Comparison of ENCODE assay signal across 8 cellular contexts in the genomic region with DNA sequence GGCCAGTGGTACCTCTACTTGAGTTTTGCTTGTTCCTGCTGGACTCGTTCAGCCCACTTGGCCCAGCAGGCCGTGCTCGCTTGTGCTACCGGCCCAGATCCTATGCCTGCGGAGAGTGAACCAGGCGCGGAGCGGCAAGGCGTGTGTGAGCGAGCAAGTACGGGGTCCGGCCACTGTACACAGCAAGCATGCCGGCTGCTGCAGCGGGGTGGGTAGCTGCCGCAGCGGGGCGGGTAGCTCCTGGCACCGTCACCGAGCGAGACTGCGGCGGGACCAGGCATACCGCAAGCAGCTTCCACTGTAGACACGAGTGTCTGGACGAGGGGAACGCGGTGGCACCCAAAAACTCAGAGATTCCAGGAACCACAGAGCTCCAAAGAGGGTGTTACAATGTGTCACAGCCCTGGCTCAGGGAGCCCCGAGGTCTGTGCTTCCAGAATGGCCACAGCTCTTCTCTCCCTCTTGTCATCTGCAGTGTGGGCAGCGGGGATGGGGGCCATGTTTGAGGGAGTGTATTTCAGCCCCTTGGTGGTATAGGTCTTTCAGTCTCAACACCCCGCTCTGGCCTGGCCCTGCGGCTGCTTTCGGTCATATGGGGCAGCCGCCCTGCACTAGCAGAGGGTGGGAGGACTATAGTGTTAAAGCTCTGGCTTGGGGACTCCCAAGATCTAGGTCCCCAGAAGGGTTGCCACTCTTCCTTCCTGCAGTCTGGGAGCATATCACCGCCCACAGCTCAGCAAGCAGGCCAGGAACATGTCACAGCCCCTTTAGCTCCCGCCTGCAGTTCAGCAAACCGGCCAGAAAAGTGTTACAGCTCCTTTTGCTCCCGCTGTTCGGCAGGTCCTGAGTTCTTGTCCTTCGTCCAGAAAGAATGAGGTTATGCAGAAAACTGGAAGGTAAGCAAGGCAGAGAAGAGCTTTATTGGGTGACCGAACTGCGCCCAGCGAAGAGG. TPM values are rescaled to one million over a fixed set of nuclear protein-coding genes. Genes with fewer than 3 reads are reported as not detected.
A peak's percentile ranks its signal among the peaks of the same experiment; 100 is the strongest.
DNase-seq lines count a peak whose midpoint lies in the region; ATAC-seq, FAIRE-seq and TF ChIP-seq lines count a peak whose summit lies in the region.

No MANE protein-coding gene starts in this region.

- CTCF ChIA-PET in WTC11 (lab: Charles Lee): interaction anchor here (0.6 to 3.6 kb wide), 5 partner anchors 24 to 296 kb away, joined by 3 to 31 read pairs (median 11); a partner anchor contains a TSS

- no peaks in the 10 kb centered on the region for H3K9me3 Mint-ChIP-seq in WTC11

- no peak overlapping the region for H3K27ac Mint-ChIP-seq in WTC11

- H3K4me1 Mint-ChIP-seq in WTC11: peaks cover 9% of the 10 kb centered on the region

- H3K9me3 ChIP-seq in small intestine (ENCODE audit: control insufficient read depth, low read depth): no peaks in the 10 kb centered on the region

- 47 to 56% (median 50%) methylated on average over 42 of the region's 42 CpGs for WGBS in small intestine, 3 donors

- H3K4me3 Mint-ChIP-seq in WTC11: no peak overlapping the region

- H3K4me1 ChIP-seq in small intestine (ENCODE audit: control insufficient read depth in 2 of 2, insufficient read depth in 1 of 2, low read depth in 1 of 2, low read length in 1 of 2): no peaks in the 10 kb centered on the region

- H3K4me3 ChIP-seq in fibroblast of villous mesenchyme (ENCODE audit: low read depth, low read length) (peak overlapping the region; percentile 17), retinal pigment epithelial cell (ENCODE audit: low read length) (peak overlapping the region; percentile 44), small intestine (ENCODE audit: low read depth in 1 of 2, low read length in 2 of 2) (no peak overlapping the region)

- ATAC-seq in WTC11 (peak; percentile 33), GM18511 (IDR thresholded peaks at IDR 0.05; ENCODE audit: unreplicated experiment) (no peak)

- FAIRE-seq in small intestine (lab: Jason Lieb, UNC): no peak

- no peaks in the 10 kb centered on the region; the same call in 1 of the 2 replicates for H3K27me3 Mint-ChIP-seq in WTC11 (ENCODE audit: low read depth)

- no peak for TF ChIP-seq CTCF in WTC11 (IDR thresholded peaks at IDR 0.05)
- TF ChIP-seq CTCF in fibroblast of villous mesenchyme (IDR thresholded peaks at IDR 0.05; ENCODE audit: insufficient read depth, low read depth, low read length): no peak
- no peak for TF ChIP-seq CTCF in retinal pigment epithelial cell (conservative IDR thresholded peaks at IDR 0.05; ENCODE audit: low read depth, low read length)

- POLR2A ChIA-PET in WTC11 (lab: Charles Lee): no interaction called here

- no peaks in the 10 kb centered on the region for H3K36me3 ChIP-seq in small intestine (ENCODE audit: control insufficient read depth in 2 of 2, insufficient read depth in 2 of 2, low read length in 2 of 2)

- H3K27me3 ChIP-seq in small intestine (ENCODE audit: control insufficient read depth in 2 of 2, insufficient read depth in 2 of 2, low read length in 2 of 2): peaks cover 0 to 8% of the 10 kb centered on the region in 2 donors

- H3K27ac ChIP-seq in small intestine (ENCODE audit: low read depth in 1 of 2, low read length in 1 of 2): no peak overlapping the region

- H3K36me3 Mint-ChIP-seq in WTC11: no peaks in the 10 kb centered on the region

- DNase-seq in ELR (ENCODE audit: low read depth) (peak; percentile 43), WTC11 (ENCODE audit: low spot score) (no peak), fibroblast of villous mesenchyme (ENCODE audit: low read depth) (no peak), retinal pigment epithelial cell (ENCODE audit: low read depth) (no peak), NCI-H82 (lab: John Stamatoyannopoulos, UW) (no peak), COLO668 (lab: John Stamatoyannopoulos, UW; ENCODE audit: unreplicated experiment) (no peak), small intestine (no peak)

TF ChIP-seq in WTC11, 78 proteins besides CTCF, POLR2A, EP300 and RAD21:
- TF ChIP-seq, protein P1, sequence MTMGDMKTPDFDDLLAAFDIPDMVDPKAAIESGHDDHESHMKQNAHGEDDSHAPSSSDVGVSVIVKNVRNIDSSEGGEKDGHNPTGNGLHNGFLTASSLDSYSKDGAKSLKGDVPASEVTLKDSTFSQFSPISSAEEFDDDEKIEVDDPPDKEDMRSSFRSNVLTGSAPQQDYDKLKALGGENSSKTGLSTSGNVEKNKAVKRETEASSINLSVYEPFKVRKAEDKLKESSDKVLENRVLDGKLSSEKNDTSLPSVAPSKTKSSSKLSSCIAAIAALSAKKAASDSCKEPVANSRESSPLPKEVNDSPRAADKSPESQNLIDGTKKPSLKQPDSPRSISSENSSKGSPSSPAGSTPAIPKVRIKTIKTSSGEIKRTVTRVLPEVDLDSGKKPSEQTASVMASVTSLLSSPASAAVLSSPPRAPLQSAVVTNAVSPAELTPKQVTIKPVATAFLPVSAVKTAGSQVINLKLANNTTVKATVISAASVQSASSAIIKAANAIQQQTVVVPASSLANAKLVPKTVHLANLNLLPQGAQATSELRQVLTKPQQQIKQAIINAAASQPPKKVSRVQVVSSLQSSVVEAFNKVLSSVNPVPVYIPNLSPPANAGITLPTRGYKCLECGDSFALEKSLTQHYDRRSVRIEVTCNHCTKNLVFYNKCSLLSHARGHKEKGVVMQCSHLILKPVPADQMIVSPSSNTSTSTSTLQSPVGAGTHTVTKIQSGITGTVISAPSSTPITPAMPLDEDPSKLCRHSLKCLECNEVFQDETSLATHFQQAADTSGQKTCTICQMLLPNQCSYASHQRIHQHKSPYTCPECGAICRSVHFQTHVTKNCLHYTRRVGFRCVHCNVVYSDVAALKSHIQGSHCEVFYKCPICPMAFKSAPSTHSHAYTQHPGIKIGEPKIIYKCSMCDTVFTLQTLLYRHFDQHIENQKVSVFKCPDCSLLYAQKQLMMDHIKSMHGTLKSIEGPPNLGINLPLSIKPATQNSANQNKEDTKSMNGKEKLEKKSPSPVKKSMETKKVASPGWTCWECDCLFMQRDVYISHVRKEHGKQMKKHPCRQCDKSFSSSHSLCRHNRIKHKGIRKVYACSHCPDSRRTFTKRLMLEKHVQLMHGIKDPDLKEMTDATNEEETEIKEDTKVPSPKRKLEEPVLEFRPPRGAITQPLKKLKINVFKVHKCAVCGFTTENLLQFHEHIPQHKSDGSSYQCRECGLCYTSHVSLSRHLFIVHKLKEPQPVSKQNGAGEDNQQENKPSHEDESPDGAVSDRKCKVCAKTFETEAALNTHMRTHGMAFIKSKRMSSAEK (CRISPR knock-in tag; IDR thresholded peaks at IDR 0.05; ENCODE audit: borderline replicate concordance): no peak
- no peak for TF ChIP-seq GTF2I (CRISPR knock-in tag; conservative IDR thresholded peaks at IDR 0.05)
- no peak for TF ChIP-seq CBFB (CRISPR knock-in tag; IDR thresholded peaks at IDR 0.05; ENCODE audit: low read depth)
- TF ChIP-seq, protein P2, sequence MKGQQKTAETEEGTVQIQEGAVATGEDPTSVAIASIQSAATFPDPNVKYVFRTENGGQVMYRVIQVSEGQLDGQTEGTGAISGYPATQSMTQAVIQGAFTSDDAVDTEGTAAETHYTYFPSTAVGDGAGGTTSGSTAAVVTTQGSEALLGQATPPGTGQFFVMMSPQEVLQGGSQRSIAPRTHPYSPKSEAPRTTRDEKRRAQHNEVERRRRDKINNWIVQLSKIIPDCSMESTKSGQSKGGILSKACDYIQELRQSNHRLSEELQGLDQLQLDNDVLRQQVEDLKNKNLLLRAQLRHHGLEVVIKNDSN (CRISPR knock-in tag; IDR thresholded peaks at IDR 0.05): no peak
- TF ChIP-seq SOX15 (CRISPR knock-in tag; IDR thresholded peaks at IDR 0.05): no peak
- no peak for TF ChIP-seq ZNF396 (CRISPR knock-in tag; IDR thresholded peaks at IDR 0.05; ENCODE audit: borderline replicate concordance)

RNA-seq across cellular contexts. Expression of a gene that starts 6.1 kb away (rescaled TPM):
- total RNA-seq in WTC11 (2021): 26.2 to 33.8 TPM (median 28.3 TPM) in 3 replicates
- total RNA-seq in fibroblast of villous mesenchyme: 31.9 and 45.3 TPM in 2 replicates
- 10 to 100 TPM; 37.3 to 60.2 (median 51.9) TPM for polyA plus RNA-seq in small intestine

RNA-seq across cellular contexts. Expression of a gene that starts 11.6 kb away (rescaled TPM):
- total RNA-seq in WTC11 (2021) (not detected in 3 replicates), fibroblast of villous mesenchyme (not detected in 2 replicates)
- polyA plus RNA-seq in small intestine: not detected

RNA-seq across cellular contexts. Expression of a gene that starts 19.7 kb away (rescaled TPM):
- total RNA-seq in WTC11 (2021) (not detected in 3 replicates), fibroblast of villous mesenchyme (under 0.01 TPM in 1 of 2 replicates, not detected in the other)
- polyA plus RNA-seq in small intestine: under 1 TPM in 1 of 3 donors, not detected in 2; 0.12 TPM

RNA-seq across cellular contexts. Expression of a gene that starts 51.1 kb away (rescaled TPM):
- total RNA-seq in WTC11 (2021) (0.34 to 0.57 TPM (median 0.34 TPM) in 3 replicates), fibroblast of villous mesenchyme (under 0.01 and 0.32 TPM in 2 replicates)
- polyA plus RNA-seq in small intestine: under 1 TPM; 0.12 to 0.54 (median 0.22) TPM

RNA-seq across cellular contexts. Expression of a gene that starts 53.8 kb away (rescaled TPM):
- total RNA-seq in WTC11 (2021): 0.07 to 0.11 TPM (median 0.09 TPM) in 3 replicates
- 4.7 and 7.7 TPM in 2 replicates for total RNA-seq in fibroblast of villous mesenchyme
- polyA plus RNA-seq in small intestine: under 1 TPM; under 0.01 to 0.66 (median under 0.01) TPM

Comparison
In these comparisons a context has a peak if more than half of its experiments do, and no peak if none do; other contexts are left out.
1. H3K4me3 ChIP-seq: peak in fibroblast of villous mesenchyme (single experiment) and retinal pigment epithelial cell (single experiment); none in small intestine (0 of 2).